16 cellular contexts compared by ENCODE assay signal in the genomic region with DNA sequence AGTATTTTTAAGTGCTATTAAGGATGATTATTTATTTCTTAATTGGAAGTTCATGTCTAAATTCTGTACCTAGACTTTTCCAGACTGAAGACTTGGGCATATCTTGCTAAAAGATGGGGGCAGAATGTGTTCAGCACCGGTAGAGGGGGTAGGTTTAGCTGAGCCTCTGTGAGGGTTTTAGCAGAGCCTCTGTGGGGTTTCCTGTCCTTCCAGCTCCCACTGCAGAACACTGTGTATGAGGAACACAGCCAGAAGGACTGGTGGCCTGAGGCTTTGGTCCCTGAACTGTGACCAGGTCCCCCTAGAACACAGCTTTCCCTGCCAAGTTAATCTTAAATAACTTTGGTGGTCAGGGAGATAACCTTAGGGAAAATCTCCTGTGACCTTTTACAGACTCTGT.
DNase-seq lines count a peak whose midpoint lies in the region; ATAC-seq, FAIRE-seq and TF ChIP-seq lines count a peak whose summit lies in the region.
"Had no signal": no experiment of that assay in that cellular context is flagged by ENCODE, and none has a peak within 500 bp of the region (broad histone marks: within the 10 kb centered on the region; RNA-seq: fewer than 3 reads in every experiment).

No MANE protein-coding gene starts in this region.

- no peaks in the 10 kb centered on the region for H3K9me1 ChIP-seq in K562 (ENCODE audit: control insufficient read depth, insufficient read depth, low read length)

- H3K27ac Mint-ChIP-seq in T-helper 1 cell treated with Interleukin-12 subunit alpha and Interleukin-12 subunit beta and Interleukin-4 antibody, amounts not matched to agents 30 μg/mL and 1 μg/mL, for 36 hours: peak overlapping the region; percentile 11
- H3K27ac Mint-ChIP-seq in activated CD4-positive, alpha-beta memory T cell treated with anti-CD3 and anti-CD28 coated beads, Interleukin-2, amount 10 ng/mL, durations not matched to agents 7 days and 5 days: no peak overlapping the region

- H3K27me3 ChIP-seq in K562 (ENCODE audit: control insufficient read depth in 2 of 2, insufficient read depth in 2 of 2, low read length in 2 of 2) (peaks cover 6 to 24% of the 10 kb centered on the region in 2 experiments; a peak in 4 of 5 replicates), thyroid gland (no peaks in the 10 kb centered on the region)
- H3K27me3 ChIP-seq: BLaER1 treated with 17β-estradiol and CSF1 and Interleukin-3, amounts not matched to agents 10 nM and 100 nM; MG63 had no signal

- peaks cover 42% of the 10 kb centered on the region for H3K4me1 Mint-ChIP-seq in T-helper 1 cell treated with Interleukin-12 subunit alpha and Interleukin-12 subunit beta and Interleukin-4 antibody, amounts not matched to agents 30 μg/mL and 1 μg/mL, for 36 hours (ENCODE audit: low read depth)
- H3K4me1 Mint-ChIP-seq in activated CD4-positive, alpha-beta memory T cell treated with anti-CD3 and anti-CD28 coated beads, Interleukin-2, amount 10 ng/mL, durations not matched to agents 7 days and 5 days: peaks cover 30% of the 10 kb centered on the region

- DNase-seq in T-helper 1 cell (no peak), Kasumi-1 (lab: John Stamatoyannopoulos, UW) (peak; percentile 41 to 43), K562 (ENCODE audit: extremely low read depth in 1 of 4, low spot score in 3 of 4) (no peak), thyroid gland (peak; percentile 44 to 55), NCI-H510A treated with DMSO at 0.1 percent for 48 hours (lab: John Stamatoyannopoulos, UW) (no peak)
- no peak for DNase-seq in activated CD4-positive, alpha-beta memory T cell treated with anti-CD3 and anti-CD28 coated beads, Interleukin-2, amount 10 ng/mL, durations not matched to agents 7 days and 5 days
- DNase-seq: 8988T; EL; MG63; NCI-H1417; NCI-H1694 treated with DMSO at 0.1 percent for 48 hours; NCI-H2081 treated with DMSO at 0.1 percent for 48 hours; NK-92 treated with Interleukin-12 subunit alpha and Interleukin-12 subunit beta, amount 100 ng/mL, for 24 hours had no signal

- H3K36me3 ChIP-seq in K562 (ENCODE audit: control insufficient read depth, insufficient read depth, low read length) (no peaks in the 10 kb centered on the region), thyroid gland (no peaks in the 10 kb centered on the region)
- H3K36me3 ChIP-seq: MG63 had no signal

- no peak overlapping the region for H2AFZ ChIP-seq in K562 (ENCODE audit: low read depth, low read length)

- H3K4me3 ChIP-seq in K562: no peak overlapping the region
- no peak overlapping the region for H3K4me3 ChIP-seq in thyroid gland (replicated peaks in 1 of 3)
- H3K4me3 ChIP-seq: BLaER1 treated with 17β-estradiol and CSF1 and Interleukin-3, amounts not matched to agents 10 nM and 100 nM; MG63 had no signal

- intact Hi-C loops in K562 (cut with micrococcal nuclease) (no loop called here), thyroid gland (cut with DNase I) (loop anchor here (10.0 kb wide), 1 partner anchor 526 kb away; no protein-coding TSS in a partner anchor)

- BruUV-seq in K562 (replicated peaks; lab: Mats Ljungman, UMichigan): no TSS peak

- peak in 1 of 2 experiments; percentile 21; a peak in 1 of 4 replicates for TF ChIP-seq RAD21 in K562 (CRISPR knock-in tag; conservative IDR thresholded peaks at IDR 0.05 in 1 of 2, IDR thresholded peaks at IDR 0.05 in 1 of 2)

- H4K20me1 ChIP-seq in K562 (replicated peaks; ENCODE audit: control insufficient read depth, insufficient read depth, low read length): peaks cover 4% of the 10 kb centered on the region; the same call in 1 of the 2 replicates
- H4K20me1 ChIP-seq: BLaER1 treated with 17β-estradiol and CSF1 and Interleukin-3, amounts not matched to agents 10 nM and 100 nM had no signal

- no peak overlapping the region for H3K4me2 ChIP-seq in K562 (ENCODE audit: insufficient read depth, low read length)
- H3K4me2 ChIP-seq: BLaER1 treated with 17β-estradiol and CSF1 and Interleukin-3, amounts not matched to agents 10 nM and 100 nM had no signal

- no peaks in the 10 kb centered on the region for H3K9me3 ChIP-seq in K562 (replicated peaks; ENCODE audit: control insufficient read depth, insufficient read depth, low read depth, low read length)
- H3K9me3 ChIP-seq in thyroid gland: no peaks in the 10 kb centered on the region
- H3K9me3 ChIP-seq: BLaER1 treated with 17β-estradiol and CSF1 and Interleukin-3, amounts not matched to agents 10 nM and 100 nM; MG63 had no signal

- in situ Hi-C loops in K562 (cut with MboI): no loop called here

- H3K4me1 ChIP-seq in K562 (replicated peaks in 1 of 2; ENCODE audit: control insufficient read depth in 2 of 2, insufficient read depth in 2 of 2, low read length in 2 of 2) (no peaks in the 10 kb centered on the region), thyroid gland (peaks cover 20 to 22% of the 10 kb centered on the region in 2 donors)

- TF ChIP-seq POLR2A in K562 (conservative IDR thresholded peaks at IDR 0.05) (no peak), thyroid gland (IDR thresholded peaks at IDR 0.05) (no peak)

- H3K27ac ChIP-seq in K562 (ENCODE audit: extremely low read depth, low read depth, low read length): no peak overlapping the region
- peak overlapping the region in 1 of 3 donors; percentile 29 for H3K27ac ChIP-seq in thyroid gland
- H3K27ac ChIP-seq: BLaER1 treated with 17β-estradiol and CSF1 and Interleukin-3, amounts not matched to agents 10 nM and 100 nM had no signal

- no peaks in the 10 kb centered on the region for H3K27me3 Mint-ChIP-seq in T-helper 1 cell treated with Interleukin-12 subunit alpha and Interleukin-12 subunit beta and Interleukin-4 antibody, amounts not matched to agents 30 μg/mL and 1 μg/mL, for 36 hours (ENCODE audit: low read depth)
- no peaks in the 10 kb centered on the region for H3K27me3 Mint-ChIP-seq in activated CD4-positive, alpha-beta memory T cell treated with anti-CD3 and anti-CD28 coated beads, Interleukin-2, amount 10 ng/mL, durations not matched to agents 7 days and 5 days

- WGBS in K562 (ENCODE audit: insufficient coverage, low coverage, missing lambda C conversion rate): 0% methylated on average over 1 of the region's 1 CpG
- WGBS in thyroid gland, 2 donors: 13 to 19% methylated on average over 1 of the region's 1 CpG

- H3K9ac ChIP-seq in K562 (ENCODE audit: insufficient read depth in 1 of 2, low read depth in 2 of 2, low read length in 2 of 2): no peak overlapping the region
- H3K9ac ChIP-seq: BLaER1 treated with 17β-estradiol and CSF1 and Interleukin-3, amounts not matched to agents 10 nM and 100 nM had no signal

- TF ChIP-seq EP300 in K562 (IDR thresholded peaks at IDR 0.05; ENCODE audit: low read length): no peak

- H3K36me3 Mint-ChIP-seq in T-helper 1 cell treated with Interleukin-12 subunit alpha and Interleukin-12 subunit beta and Interleukin-4 antibody, amounts not matched to agents 30 μg/mL and 1 μg/mL, for 36 hours (ENCODE audit: low read depth): peaks cover 6% of the 10 kb centered on the region
- no peaks in the 10 kb centered on the region for H3K36me3 Mint-ChIP-seq in activated CD4-positive, alpha-beta memory T cell treated with anti-CD3 and anti-CD28 coated beads, Interleukin-2, amount 10 ng/mL, durations not matched to agents 7 days and 5 days (ENCODE audit: low read depth)

- CTCF ChIA-PET in K562 (lab: Yijun Ruan, JAX; ENCODE audit: low intra/inter-chr PET ratio): no interaction called here
- CTCF ChIA-PET in activated CD4-positive, alpha-beta memory T cell treated with anti-CD3 and anti-CD28 coated beads, Interleukin-2, amount 10 ng/mL, durations not matched to agents 7 days and 5 days (lab: Charles Lee): interaction anchor here (4.5 kb wide), 1 partner anchor 12 kb away, joined by 36 read pairs; no protein-coding TSS in a partner anchor

- TF ChIP-seq CTCF in K562 (IDR thresholded peaks at IDR 0.05 in 2 of 3, conservative IDR thresholded peaks at IDR 0.05 in 1 of 3; ENCODE audit: insufficient read depth in 2 of 3, low read depth in 1 of 3, low read length in 3 of 3) (0 out of 6 replicates have a peak, but pooled peaks of 1 of the 3 experiments have one; percentile 5), thyroid gland (IDR thresholded peaks at IDR 0.05) (no peak)

- no peaks in the 10 kb centered on the region for H3K79me2 ChIP-seq in K562 (ENCODE audit: control insufficient read depth, insufficient read depth, low read length)

- ATAC-seq in K562: peak; percentile 57; the same call in 1 of the 3 replicates
- ATAC-seq: Panc1 had no signal

- H3K9me3 Mint-ChIP-seq in T-helper 1 cell treated with Interleukin-12 subunit alpha and Interleukin-12 subunit beta and Interleukin-4 antibody, amounts not matched to agents 30 μg/mL and 1 μg/mL, for 36 hours: peaks cover 6% of the 10 kb centered on the region
- no peaks in the 10 kb centered on the region for H3K9me3 Mint-ChIP-seq in activated CD4-positive, alpha-beta memory T cell treated with anti-CD3 and anti-CD28 coated beads, Interleukin-2, amount 10 ng/mL, durations not matched to agents 7 days and 5 days

- POLR2A ChIA-PET in K562 (lab: Yijun Ruan, JAX): interaction anchor here (2.3 kb wide), 1 partner anchor 12 kb away, joined by 8 read pairs; no protein-coding TSS in a partner anchor
- POLR2A ChIA-PET in activated CD4-positive, alpha-beta memory T cell treated with anti-CD3 and anti-CD28 coated beads, Interleukin-2, amount 10 ng/mL, durations not matched to agents 7 days and 5 days (lab: Charles Lee): interaction anchor here (1.1 to 1.5 kb wide), 2 partner anchors 11 to 18 kb away, joined by 3 to 4 read pairs; no protein-coding TSS in a partner anchor

- H3K4me3 Mint-ChIP-seq in T-helper 1 cell treated with Interleukin-12 subunit alpha and Interleukin-12 subunit beta and Interleukin-4 antibody, amounts not matched to agents 30 μg/mL and 1 μg/mL, for 36 hours: no peak overlapping the region
- H3K4me3 Mint-ChIP-seq in activated CD4-positive, alpha-beta memory T cell treated with anti-CD3 and anti-CD28 coated beads, Interleukin-2, amount 10 ng/mL, durations not matched to agents 7 days and 5 days: no peak overlapping the region

- no peak for FAIRE-seq in K562 (lab: Jason Lieb, UNC)

TF ChIP-seq in K562, 482 proteins besides CTCF, POLR2A, EP300 and RAD21 (continues in another document):
- no peak for TF ChIP-seq CCAR2 (IDR thresholded peaks at IDR 0.05; ENCODE audit: low read depth, low read length)
- no peak for TF ChIP-seq NFXL1 (CRISPR knock-in tag; IDR thresholded peaks at IDR 0.05)
- no peak for TF ChIP-seq PPARD (CRISPR knock-in tag; IDR thresholded peaks at IDR 0.05)
- TF ChIP-seq, protein P1, sequence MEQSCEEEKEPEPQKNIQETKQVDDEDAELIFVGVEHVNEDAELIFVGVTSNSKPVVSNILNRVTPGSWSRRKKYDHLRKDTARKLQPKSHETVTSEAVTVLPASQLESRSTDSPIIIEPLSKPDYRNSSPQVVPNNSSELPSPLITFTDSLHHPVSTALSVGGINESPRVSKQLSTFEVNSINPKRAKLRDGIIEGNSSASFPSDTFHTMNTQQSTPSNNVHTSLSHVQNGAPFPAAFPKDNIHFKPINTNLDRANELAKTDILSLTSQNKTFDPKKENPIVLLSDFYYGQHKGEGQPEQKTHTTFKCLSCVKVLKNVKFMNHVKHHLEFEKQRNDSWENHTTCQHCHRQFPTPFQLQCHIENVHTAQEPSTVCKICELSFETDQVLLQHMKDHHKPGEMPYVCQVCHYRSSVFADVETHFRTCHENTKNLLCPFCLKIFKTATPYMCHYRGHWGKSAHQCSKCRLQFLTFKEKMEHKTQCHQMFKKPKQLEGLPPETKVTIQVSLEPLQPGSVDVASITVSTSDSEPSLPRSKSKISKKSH (CRISPR knock-in tag; IDR thresholded peaks at IDR 0.05): no peak
- no peak for TF ChIP-seq FOXK1 (CRISPR knock-in tag; IDR thresholded peaks at IDR 0.05; ENCODE audit: borderline replicate concordance)

Comparison
In these comparisons a context has a peak if more than half of its experiments do, and no peak if none do; other contexts are left out.
1. DNase-seq: peak in Kasumi-1 (2 of 2) and thyroid gland (2 of 2); none in T-helper 1 cell (0 of 5), K562 (0 of 4), activated CD4-positive, alpha-beta memory T cell treated with anti-CD3 and anti-CD28 coated beads, Interleukin-2, amount 10 ng/mL, durations not matched to agents 7 days and 5 days (single experiment) and NCI-H510A treated with DMSO at 0.1 percent for 48 hours (single experiment).